18 cellular contexts compared by ENCODE assay signal in the genomic region with DNA sequence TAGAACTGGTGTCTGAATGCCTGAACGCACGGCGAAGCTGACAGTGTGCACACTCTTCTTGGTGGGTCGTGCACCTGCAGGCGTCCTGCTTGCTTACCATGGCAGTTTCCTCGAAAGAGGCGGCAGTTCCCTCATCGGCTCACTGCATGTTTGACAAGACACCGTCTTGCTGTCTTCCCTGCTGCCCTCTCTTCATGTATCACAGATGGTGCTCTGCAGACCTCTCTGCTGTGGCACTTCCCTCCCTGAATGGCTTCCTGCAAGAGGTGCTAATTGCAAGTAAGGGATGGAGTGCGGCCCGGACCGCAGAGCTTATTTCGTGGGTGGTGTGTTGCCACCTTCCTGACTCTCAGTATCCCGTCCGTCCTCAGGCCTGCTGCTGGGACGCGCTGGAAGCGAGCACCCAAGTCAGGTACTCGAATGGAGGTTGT.
DNase-seq lines count a peak whose midpoint lies in the region; ATAC-seq and TF ChIP-seq lines count a peak whose summit lies in the region.
"Had no signal": no experiment of that assay in that cellular context is flagged by ENCODE, and none has a peak within 500 bp of the region (broad histone marks: within the 10 kb centered on the region; RNA-seq: fewer than 3 reads in every experiment).

No MANE protein-coding gene starts in this region.

- 93 to 94% methylated on average over 19 of the region's 19 CpGs for WGBS in heart right ventricle, 2 donors
- WGBS in psoas muscle, 3 donors = 90 to 93% (median 91%) methylated on average over 19 of the region's 19 CpGs

- H3K4me1 Mint-ChIP-seq in chondrocyte (ENCODE audit: low read depth) = peaks cover 34% of the 10 kb centered on the region
- no peaks in the 10 kb centered on the region for H3K4me1 Mint-ChIP-seq in T-helper 2 cell treated with Interferon-gamma antibody and Interleukin-4, amounts not matched to agents 5 μg/mL and 100 μg/mL, for 36 hours (ENCODE audit: low read depth)

- no peaks in the 10 kb centered on the region for H3K36me3 Mint-ChIP-seq in chondrocyte (ENCODE audit: low read depth)
- no peaks in the 10 kb centered on the region for H3K36me3 Mint-ChIP-seq in T-helper 2 cell treated with Interferon-gamma antibody and Interleukin-4, amounts not matched to agents 5 μg/mL and 100 μg/mL, for 36 hours (ENCODE audit: low read depth)

- H3K27ac ChIP-seq in heart right ventricle (no peak overlapping the region), psoas muscle (no peak overlapping the region)
- H3K27ac ChIP-seq: 22Rv1, SK-N-MC had no signal

- H3K4me3 ChIP-seq in heart right ventricle (no peak overlapping the region), psoas muscle (no peak overlapping the region)
- H3K4me3 ChIP-seq: SK-N-MC had no signal

- peaks cover 2% of the 10 kb centered on the region for H3K27me3 Mint-ChIP-seq in chondrocyte (ENCODE audit: low read depth)
- H3K27me3 Mint-ChIP-seq in T-helper 2 cell treated with Interferon-gamma antibody and Interleukin-4, amounts not matched to agents 5 μg/mL and 100 μg/mL, for 36 hours (ENCODE audit: low read depth) = no peaks in the 10 kb centered on the region

- peaks cover 0 to 3% (median 0%) of the 10 kb centered on the region in 9 donors for H3K36me3 ChIP-seq in heart right ventricle
- no peaks in the 10 kb centered on the region for H3K36me3 ChIP-seq in psoas muscle (ENCODE audit: insufficient read depth in 1 of 2, low read depth in 1 of 2)

- H3K9me3 Mint-ChIP-seq in chondrocyte (ENCODE audit: low read depth) = peaks cover 13% of the 10 kb centered on the region
- peaks cover 4% of the 10 kb centered on the region for H3K9me3 Mint-ChIP-seq in T-helper 2 cell treated with Interferon-gamma antibody and Interleukin-4, amounts not matched to agents 5 μg/mL and 100 μg/mL, for 36 hours

- H3K9me3 ChIP-seq in heart right ventricle (peaks cover 0 to 10% (median 0%) of the 10 kb centered on the region in 11 donors), psoas muscle (no peaks in the 10 kb centered on the region)

- peaks cover 0 to 10% (median 0%) of the 10 kb centered on the region in 7 donors for H3K27me3 ChIP-seq in heart right ventricle
- peaks cover 0 to 7% (median 0%) of the 10 kb centered on the region in 3 donors for H3K27me3 ChIP-seq in psoas muscle (ENCODE audit: insufficient read depth in 3 of 3, low read length in 2 of 3)

- H3K4me3 Mint-ChIP-seq in chondrocyte (ENCODE audit: unreplicated experiment) = no peak overlapping the region
- H3K4me3 Mint-ChIP-seq in T-helper 2 cell treated with Interferon-gamma antibody and Interleukin-4, amounts not matched to agents 5 μg/mL and 100 μg/mL, for 36 hours = no peak overlapping the region

- H3K4me1 ChIP-seq in heart right ventricle = no peaks in the 10 kb centered on the region
- H3K4me1 ChIP-seq in psoas muscle = no peaks in the 10 kb centered on the region

- TF ChIP-seq CTCF in heart right ventricle (IDR thresholded peaks at IDR 0.05) = no peak
- no peak for TF ChIP-seq CTCF in chondrocyte (IDR thresholded peaks at IDR 0.05)
- no peak for TF ChIP-seq CTCF in psoas muscle (IDR thresholded peaks at IDR 0.05)

- ATAC-seq in Right ventricle myocardium inferior (no peak), heart right ventricle (no peak), psoas muscle (no peak), GM18520 (IDR thresholded peaks at IDR 0.05; ENCODE audit: unreplicated experiment) (no peak)

- DNase-seq in Right ventricle myocardium inferior (ENCODE audit: missing footprints) (peak; percentile 59), heart right ventricle (no peak), chondrocyte (ENCODE audit: low spot score) (peak; percentile 71), psoas muscle (peak; percentile 2 to 18), NCI-H524 treated with DMSO at 0.1 percent for 48 hours (lab: John Stamatoyannopoulos, UW) (no peak), NCI-H2196 (lab: John Stamatoyannopoulos, UW; ENCODE audit: unreplicated experiment) (no peak)
- DNase-seq in T-helper 2 cell treated with Interferon-gamma antibody and Interleukin-4, amounts not matched to agents 5 μg/mL and 100 μg/mL, for 36 hours (ENCODE audit: low spot score) = no peak
- DNase-seq: DMS53, GF-D8, MV-4-11, NCI-H1105 treated with DMSO at 0.1 percent for 48 hours, NCI-H2081, NCI-H2171, NCI-H526, SHP77 treated with DMSO at 0.1 percent for 48 hours had no signal

- intact Hi-C loops in Right ventricle myocardium inferior (cut with DNase I) (no loop called here), heart right ventricle (cut with DNase I) (no loop called here), psoas muscle (cut with DNase I) (no loop called here)

- no peak overlapping the region for H3K27ac Mint-ChIP-seq in chondrocyte (ENCODE audit: unreplicated experiment)
- H3K27ac Mint-ChIP-seq in T-helper 2 cell treated with Interferon-gamma antibody and Interleukin-4, amounts not matched to agents 5 μg/mL and 100 μg/mL, for 36 hours = no peak overlapping the region

Comparison
In these comparisons a context has a peak if more than half of its experiments do, and no peak if none do; other contexts are left out.
1. DNase-seq: peak in Right ventricle myocardium inferior (single experiment), chondrocyte (single experiment) and psoas muscle (2 of 2); none in heart right ventricle (0 of 2), NCI-H524 treated with DMSO at 0.1 percent for 48 hours (single experiment), T-helper 2 cell treated with Interferon-gamma antibody and Interleukin-4, amounts not matched to agents 5 μg/mL and 100 μg/mL, for 36 hours (single experiment) and NCI-H2196 (single experiment).